Comparison of ENCODE assay signal across 30 cellular contexts in the genomic region with DNA sequence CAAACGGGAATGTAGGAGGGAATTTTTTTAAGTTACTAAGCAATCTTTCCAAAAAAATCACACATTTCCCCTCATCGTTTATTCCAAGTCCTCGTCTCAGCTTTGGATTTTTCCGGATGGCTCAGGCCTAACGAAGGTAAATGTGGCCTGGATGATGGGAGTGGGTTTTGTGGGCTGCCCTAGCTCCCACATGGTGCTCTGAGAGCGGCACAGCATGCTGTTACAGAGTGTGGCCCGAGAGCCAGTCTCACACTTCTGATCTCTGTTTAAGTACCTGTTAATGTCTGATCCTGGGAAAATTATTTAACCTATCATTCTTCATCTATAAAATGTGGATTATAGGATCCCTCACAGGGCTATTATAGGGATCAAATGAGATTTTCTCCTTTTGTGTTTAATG. TPM values are rescaled to one million over a fixed set of nuclear protein-coding genes. Genes with fewer than 3 reads are reported as not detected.
"Had no signal": no experiment of that assay in that cellular context is flagged by ENCODE, and none has a peak within 500 bp of the region (broad histone marks: within the 10 kb centered on the region; RNA-seq: fewer than 3 reads in every experiment).

No MANE protein-coding gene starts in this region.

- H3K27me3 ChIP-seq: colonic mucosa, esophagus squamous epithelium, gastrocnemius medialis, heart right ventricle, left lung had no signal

- ATAC-seq: effector memory CD8-positive, alpha-beta T cell; gastrocnemius medialis; heart right ventricle; left cardiac atrium; left lung; left ventricle myocardium superior; lower lobe of right lung; naive thymus-derived CD4-positive, alpha-beta T cell had no signal

- FAIRE-seq: endothelial cell of umbilical vein, islet of Langerhans, keratinocyte had no signal

- H3K9me3 ChIP-seq: colonic mucosa, esophagus squamous epithelium, gastrocnemius medialis, left lung, lower lobe of right lung had no signal

- DNase-seq: colonic mucosa; cortex of kidney; effector CD8-positive, alpha-beta T cell; effector memory CD8-positive, alpha-beta T cell; esophagus squamous epithelium; foreskin fibroblast; foreskin melanocyte; gastrocnemius medialis; glutamatergic neuron; heart right ventricle; hippocampal formation; left cardiac atrium; left lung; left ventricle myocardium superior; lower lobe of right lung; mesenchymal stem cell; midbrain; naive thymus-derived CD4-positive, alpha-beta T cell had no signal

- H3K27ac ChIP-seq: colonic mucosa, esophagus squamous epithelium, gastrocnemius medialis, heart right ventricle, left lung, lower lobe of right lung had no signal

- H3K4me3 ChIP-seq: colonic mucosa, esophagus squamous epithelium, gastrocnemius medialis, heart right ventricle, left lung, lower lobe of right lung had no signal

- H3K4me1 ChIP-seq: colonic mucosa, esophagus squamous epithelium, gastrocnemius medialis, heart right ventricle, left lung, lower lobe of right lung had no signal

- H3K36me3 ChIP-seq: colonic mucosa, esophagus squamous epithelium, gastrocnemius medialis, heart right ventricle, left lung, lower lobe of right lung had no signal

RNA-seq across cellular contexts. Expression of a gene that starts 38.2 kb away (rescaled TPM):
- total RNA-seq: colonic mucosa; dermis microvascular lymphatic vessel endothelial cell; endothelial cell of umbilical vein; epithelial cell of proximal tubule; esophagus squamous epithelium; gastrocnemius medialis; glomerular endothelial cell; heart right ventricle; kidney epithelial cell; left cardiac atrium; left lung; left ventricle myocardium superior; lower leg skin; lower lobe of right lung; lung microvascular endothelial cell; mononuclear cell; mucosa of gallbladder; naive thymus-derived CD4-positive, alpha-beta T cell had no signal
- polyA plus RNA-seq: endothelial cell of umbilical vein; esophagus; heart right ventricle; keratinocyte; naive thymus-derived CD4-positive, alpha-beta T cell had no signal

RNA-seq across cellular contexts. Expression of a gene that starts 51.0 kb away (rescaled TPM):
- total RNA-seq: colonic mucosa; dermis microvascular lymphatic vessel endothelial cell; endothelial cell of umbilical vein; epithelial cell of proximal tubule; esophagus squamous epithelium; gastrocnemius medialis; glomerular endothelial cell; heart right ventricle; kidney epithelial cell; left cardiac atrium; left ventricle myocardium superior; lower lobe of right lung; lung microvascular endothelial cell; mononuclear cell; mucosa of gallbladder; naive thymus-derived CD4-positive, alpha-beta T cell had no signal
- polyA plus RNA-seq: endothelial cell of umbilical vein; esophagus; heart right ventricle; keratinocyte; naive thymus-derived CD4-positive, alpha-beta T cell had no signal
